In genomic region chrX:110698696-110699095, GRCh38 we compare ENCODE assay signal across 13 cellular contexts.
DNase-seq lines count a peak whose midpoint lies in the region; ATAC-seq and TF ChIP-seq lines count a peak whose summit lies in the region.
"Had no signal": no experiment of that assay in that cellular context is flagged by ENCODE, and none has a peak within 500 bp of the region (broad histone marks: within the 10 kb centered on the region; RNA-seq: fewer than 3 reads in every experiment).

No MANE protein-coding gene starts in this region.

- no peaks in the 10 kb centered on the region for H3K9me3 Mint-ChIP-seq in activated naive CD4-positive, alpha-beta T cell treated with anti-CD3 and anti-CD28 coated beads, Interleukin-2, amount 50 U/mL, for 72 hours
- H3K9me3 Mint-ChIP-seq: activated CD4-positive, alpha-beta memory T cell treated with anti-CD3 and anti-CD28 coated beads for 36 hours; activated naive CD4-positive, alpha-beta T cell treated with anti-CD3 and anti-CD28 coated beads, Interleukin-2, amount 50 U/mL, for 24 hours; CD4-positive, alpha-beta T cell had no signal

- H2BK5ac ChIP-seq in mesendoderm (ENCODE audit: low read length) = no peak overlapping the region

- H2BK15ac ChIP-seq in mesendoderm (replicated peaks; ENCODE audit: low read depth) = no peak overlapping the region

- H3K27me3 ChIP-seq in mesendoderm (ENCODE audit: insufficient read depth, low read length, poor library complexity) = no peaks in the 10 kb centered on the region
- H3K27me3 ChIP-seq: Peyer's patch had no signal

- H3K23ac ChIP-seq in mesendoderm (ENCODE audit: low read length) = no peak overlapping the region

- H3K56ac ChIP-seq in mesendoderm (ENCODE audit: low read length) = no peak overlapping the region

- no peak overlapping the region for H3K4me3 ChIP-seq in mesendoderm (ENCODE audit: low read length)
- H3K4me3 ChIP-seq: Peyer's patch, smooth muscle cell, thoracic aorta had no signal

- no peak overlapping the region for H4K8ac ChIP-seq in mesendoderm (ENCODE audit: low read depth, low read length)

- H3K27ac Mint-ChIP-seq in activated naive CD4-positive, alpha-beta T cell treated with anti-CD3 and anti-CD28 coated beads, Interleukin-2, amount 50 U/mL, for 72 hours = no peak overlapping the region
- H3K27ac Mint-ChIP-seq: activated CD4-positive, alpha-beta memory T cell treated with anti-CD3 and anti-CD28 coated beads for 36 hours; activated naive CD4-positive, alpha-beta T cell treated with anti-CD3 and anti-CD28 coated beads, Interleukin-2, amount 50 U/mL, for 24 hours; CD4-positive, alpha-beta T cell had no signal

- H3K36me3 Mint-ChIP-seq in activated naive CD4-positive, alpha-beta T cell treated with anti-CD3 and anti-CD28 coated beads, Interleukin-2, amount 50 U/mL, for 72 hours = no peaks in the 10 kb centered on the region
- H3K36me3 Mint-ChIP-seq: activated CD4-positive, alpha-beta memory T cell treated with anti-CD3 and anti-CD28 coated beads for 36 hours; activated naive CD4-positive, alpha-beta T cell treated with anti-CD3 and anti-CD28 coated beads, Interleukin-2, amount 50 U/mL, for 24 hours had no signal

- no peaks in the 10 kb centered on the region for H3K4me1 ChIP-seq in mesendoderm (ENCODE audit: control insufficient read depth, low read depth, low read length)
- H3K4me1 ChIP-seq: Peyer's patch had no signal

- no peak overlapping the region for H3K4me2 ChIP-seq in mesendoderm (ENCODE audit: low read length)
- H3K4me2 ChIP-seq: smooth muscle cell had no signal

- no peak overlapping the region for H3K9ac ChIP-seq in mesendoderm (ENCODE audit: low read length)

- no peak overlapping the region for H3K27ac ChIP-seq in mesendoderm (ENCODE audit: low read depth, low read length)
- H3K27ac ChIP-seq: Peyer's patch, thoracic aorta had no signal

- no peak overlapping the region for H3K18ac ChIP-seq in mesendoderm (ENCODE audit: low read length)

- H3K4ac ChIP-seq in mesendoderm (ENCODE audit: low read depth, low read length) = no peak overlapping the region

- H3K79me1 ChIP-seq in mesendoderm (ENCODE audit: low read length) = no peaks in the 10 kb centered on the region

- no peak overlapping the region for H4K5ac ChIP-seq in mesendoderm (ENCODE audit: low read length)

- H2AK5ac ChIP-seq in mesendoderm (ENCODE audit: low read length) = no peak overlapping the region

- no peaks in the 10 kb centered on the region for H3K79me2 ChIP-seq in mesendoderm (ENCODE audit: control insufficient read depth, insufficient read depth, low read length)

- no peaks in the 10 kb centered on the region for H3K36me3 ChIP-seq in mesendoderm (ENCODE audit: control insufficient read depth, insufficient read depth, low read length)
- H3K36me3 ChIP-seq: Peyer's patch, thoracic aorta had no signal

- no peak overlapping the region for H2BK120ac ChIP-seq in mesendoderm (ENCODE audit: low read depth, low read length)

- TF ChIP-seq POLR2A in erythroblast (IDR thresholded peaks at IDR 0.05; ENCODE audit: low read length) = no peak

- ATAC-seq in GM19023 (IDR thresholded peaks at IDR 0.05; ENCODE audit: unreplicated experiment) (peak; percentile 44), GM21619 (IDR thresholded peaks at IDR 0.05; ENCODE audit: unreplicated experiment) (peak; percentile 84), HG03139 (IDR thresholded peaks at IDR 0.05; ENCODE audit: unreplicated experiment) (peak; percentile 77)
- ATAC-seq in activated naive CD4-positive, alpha-beta T cell treated with anti-CD3 and anti-CD28 coated beads, Interleukin-2, amount 50 U/mL, for 72 hours = no peak

- DNase-seq in mesendoderm (peak; percentile 13), NCI-H345 treated with DMSO at 0.1 percent for 48 hours (lab: John Stamatoyannopoulos, UW; ENCODE audit: unreplicated experiment) (no peak), erythroblast (lab: John Stamatoyannopoulos, UW) (no peak)
- DNase-seq in activated naive CD4-positive, alpha-beta T cell treated with anti-CD3 and anti-CD28 coated beads, Interleukin-2, amount 50 U/mL, for 72 hours (ENCODE audit: low spot score in 2 of 2) = no peak
- DNase-seq: activated CD4-positive, alpha-beta memory T cell treated with anti-CD3 and anti-CD28 coated beads for 36 hours; CD4-positive, alpha-beta T cell; Peyer's patch had no signal

Comparison
In these comparisons a context has a peak if more than half of its experiments do, and no peak if none do; other contexts are left out.
1. ATAC-seq: peak in GM19023 (single experiment), GM21619 (single experiment) and HG03139 (single experiment); none in activated naive CD4-positive, alpha-beta T cell treated with anti-CD3 and anti-CD28 coated beads, Interleukin-2, amount 50 U/mL, for 72 hours (0 of 2).